ENCODE assay signal across 10 cellular contexts in the genomic region with DNA sequence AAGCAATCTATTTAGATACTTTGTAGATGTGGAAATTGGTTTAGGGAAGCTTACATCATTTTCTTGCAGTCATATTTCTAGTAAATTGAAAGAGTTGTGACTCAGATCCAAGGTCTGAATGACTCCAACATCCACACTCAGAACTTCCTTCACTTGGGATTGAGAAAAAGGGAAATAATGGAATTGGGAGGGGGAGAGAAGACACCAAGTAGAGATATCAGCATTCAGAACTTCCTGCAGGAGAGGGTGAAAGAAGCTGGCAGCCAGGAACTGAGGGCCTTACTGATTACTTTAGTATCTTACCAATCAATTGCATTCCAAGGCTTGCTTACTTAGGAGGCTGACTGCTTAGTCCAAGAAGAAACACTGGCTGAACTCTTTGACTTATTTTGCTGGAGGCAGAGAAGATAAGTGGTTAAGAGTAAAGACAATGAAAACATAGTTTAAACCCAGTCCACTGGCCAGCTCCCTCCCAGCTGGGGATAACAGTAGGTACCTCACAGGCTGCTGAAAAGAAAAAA. TPM values are rescaled to one million over a fixed set of nuclear protein-coding genes. Genes with fewer than 3 reads are reported as not detected.
DNase-seq lines count a peak whose midpoint lies in the region; ATAC-seq and TF ChIP-seq lines count a peak whose summit lies in the region.
"Had no signal": no experiment of that assay in that cellular context is flagged by ENCODE, and none has a peak within 500 bp of the region (broad histone marks: within the 10 kb centered on the region; RNA-seq: fewer than 3 reads in every experiment).

No MANE protein-coding gene starts in this region.

- H3K27ac ChIP-seq in right atrium auricular region, result peak overlapping the region; percentile 17 to 46
- H3K27ac ChIP-seq in spleen, result peak overlapping the region in 6 of 8 donors; percentile 6 to 49 (median 26)

- no peaks in the 10 kb centered on the region for H3K9me3 Mint-ChIP-seq in MCF 10A (ENCODE audit: unreplicated experiment)
- H3K9me3 Mint-ChIP-seq: effector memory CD8-positive, alpha-beta T cell had no signal

- intact Hi-C loops in MCF 10A (cut with micrococcal nuclease), result no loop called here
- intact Hi-C loops in spleen (cut with DNase I; ENCODE audit: low total_unique reads), result no loop called here

- H3K9me3 ChIP-seq in right atrium auricular region (no peaks in the 10 kb centered on the region), spleen (no peaks in the 10 kb centered on the region)

- H3K4me1 ChIP-seq in right atrium auricular region (peaks cover 0 to 24% of the 10 kb centered on the region in 2 donors), spleen (peaks cover 4 to 27% (median 12%) of the 10 kb centered on the region in 6 donors)

- H3K27ac Mint-ChIP-seq in MCF 10A (ENCODE audit: low read depth, unreplicated experiment), result peak overlapping the region; percentile 91
- H3K27ac Mint-ChIP-seq: effector memory CD8-positive, alpha-beta T cell had no signal

- peaks cover 13% of the 10 kb centered on the region for H3K4me1 Mint-ChIP-seq in MCF 10A (ENCODE audit: insufficient read depth, unreplicated experiment)

- DNase-seq in HT1080 (ENCODE audit: low read depth), result peak; percentile 57
- no peak for DNase-seq in MCF 10A (ENCODE audit: unreplicated experiment)
- no peak for DNase-seq in right atrium auricular region (ENCODE audit: low spot score)
- DNase-seq in spleen, result no peak
- no peak for DNase-seq in NCI-H2029 (lab: John Stamatoyannopoulos, UW)
- no peak for DNase-seq in cerebellum (ENCODE audit: low spot score)
- no peak for DNase-seq in NCI-H1930 (lab: John Stamatoyannopoulos, UW)
- DNase-seq: effector memory CD8-positive, alpha-beta T cell; NCI-H1092 had no signal

- BruUV-seq in MCF 10A (replicated peaks; lab: Mats Ljungman, UMichigan), result no TSS peak

- CTCF ChIA-PET in MCF 10A (lab: Yijun Ruan, JAX), result interaction anchor here (0.6 kb wide), 1 partner anchor 48 kb away, joined by 3 read pairs; no protein-coding TSS in a partner anchor

- H3K36me3 Mint-ChIP-seq in MCF 10A (ENCODE audit: insufficient read depth, unreplicated experiment), result peaks cover 13% of the 10 kb centered on the region

- H3K4me3 ChIP-seq in right atrium auricular region, result no peak overlapping the region
- no peak overlapping the region for H3K4me3 ChIP-seq in spleen

- H3K27me3 Mint-ChIP-seq in MCF 10A (ENCODE audit: insufficient read depth, unreplicated experiment), result no peaks in the 10 kb centered on the region
- H3K27me3 Mint-ChIP-seq: effector memory CD8-positive, alpha-beta T cell had no signal

- no peak for TF ChIP-seq POLR2A in spleen (IDR thresholded peaks at IDR 0.05)

- H3K27me3 ChIP-seq in right atrium auricular region (no peaks in the 10 kb centered on the region), spleen (replicated peaks in 1 of 7) (no peaks in the 10 kb centered on the region)

- H3K36me3 ChIP-seq in right atrium auricular region (no peaks in the 10 kb centered on the region), spleen (peaks cover 0 to 6% (median 0%) of the 10 kb centered on the region in 6 donors)

- ATAC-seq in GM19035 (IDR thresholded peaks at IDR 0.05; ENCODE audit: unreplicated experiment), result no peak
- ATAC-seq: effector memory CD8-positive, alpha-beta T cell had no signal

- H3K4me3 Mint-ChIP-seq in MCF 10A (ENCODE audit: unreplicated experiment), result no peak overlapping the region
- H3K4me3 Mint-ChIP-seq: effector memory CD8-positive, alpha-beta T cell had no signal

- POLR2A ChIA-PET in MCF 10A (lab: Yijun Ruan, JAX), result interaction anchor here (0.6 to 2.8 kb wide), 8 partner anchors 11 to 95 kb away, joined by 3 to 12 read pairs (median 4); no protein-coding TSS in a partner anchor

- TF ChIP-seq CTCF in MCF 10A (IDR thresholded peaks at IDR 0.05; ENCODE audit: unreplicated experiment) (no peak), right atrium auricular region (IDR thresholded peaks at IDR 0.05) (no peak), spleen (IDR thresholded peaks at IDR 0.05 in 8 of 11, conservative IDR thresholded peaks at IDR 0.05 in 3 of 11) (no peak)

RNA-seq across cellular contexts. Expression of gene APP, which starts 21.7 kb away (rescaled TPM):
- total RNA-seq in HT1080 (2014; rRNA removed; shearing (Covaris generic)), result 181 and 235 TPM in 2 replicates
- 379 and 459 TPM in 2 replicates for polyA plus RNA-seq in HT1080 (2015; cell fraction: cytosol; rRNA removed)
- 1,237 and 1,428 TPM in 2 replicates for polyA plus RNA-seq in HT1080 (2015; cell fraction: nucleus; rRNA removed)
- total RNA-seq in MCF 10A (2022) (459 and 472 TPM in 2 replicates), right atrium auricular region (100 to 1,000 TPM; 326 to 389 TPM), spleen (100 to 1,000 TPM; 202 to 398 (median 328) TPM), cerebellum (407 TPM)
- polyA plus RNA-seq in spleen, result 10 to 100 TPM; 25.3 to 46.5 (median 43.1) TPM
